In the genomic region with DNA sequence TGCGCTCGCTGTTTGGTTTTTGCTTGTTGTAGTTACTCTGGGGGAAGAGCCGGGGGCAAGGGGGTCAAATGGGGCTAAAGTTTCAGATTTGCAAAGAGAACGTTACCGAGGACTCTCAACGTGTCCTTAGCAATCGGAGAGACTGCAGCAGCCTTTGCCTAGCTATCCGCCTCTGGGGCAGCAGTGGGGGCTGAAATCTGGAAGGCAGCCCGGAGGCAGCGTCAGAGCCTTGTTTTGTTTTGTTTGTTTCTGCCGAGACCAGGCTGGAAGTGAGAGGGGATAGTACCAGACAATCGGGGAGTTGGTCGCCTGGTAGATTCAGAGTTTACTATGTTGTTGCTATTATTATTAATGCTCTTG, we compare ENCODE assay signal across 8 cellular contexts. TPM values are rescaled to one million over a fixed set of nuclear protein-coding genes. Genes with fewer than 3 reads are reported as not detected.
DNase-seq lines count a peak whose midpoint lies in the region; ATAC-seq and TF ChIP-seq lines count a peak whose summit lies in the region.

No MANE protein-coding gene starts in this region.

- H3K9ac ChIP-seq in subcutaneous abdominal adipose tissue (ENCODE audit: low read length in 5 of 5): peak overlapping the region in 2 of 5 donors; percentile 7 to 34

- H3K4me3 ChIP-seq in HFF-Myc (replicated peaks; ENCODE audit: low read depth, low read length) (peak overlapping the region; percentile 41), coronary artery (peak overlapping the region; percentile 64), kidney epithelial cell (ENCODE audit: low read depth, low read length) (peak overlapping the region; percentile 48), subcutaneous abdominal adipose tissue (ENCODE audit: low read depth in 1 of 5, low read length in 5 of 5) (peak overlapping the region; percentile 51 to 87 (median 69))

- H3K36me3 ChIP-seq in kidney epithelial cell (ENCODE audit: control insufficient read depth, insufficient read depth, low read length): no peaks in the 10 kb centered on the region
- H3K36me3 ChIP-seq in subcutaneous abdominal adipose tissue (ENCODE audit: control insufficient read depth in 5 of 5, insufficient read depth in 5 of 5, low read length in 5 of 5): no peaks in the 10 kb centered on the region

- no peaks in the 10 kb centered on the region for H3K9me3 ChIP-seq in subcutaneous abdominal adipose tissue (ENCODE audit: control insufficient read depth in 5 of 5, low read length in 5 of 5)

- DNase-seq in HFF-Myc (ENCODE audit: extremely low read depth, low read depth) (no peak), coronary artery (ENCODE audit: low spot score) (no peak), kidney epithelial cell (ENCODE audit: low read depth) (no peak), NCI-H2081 (lab: John Stamatoyannopoulos, UW) (no peak), RPMI8226 (no peak)
- no peak for DNase-seq in stimulated activated CD4-positive, alpha-beta T cell treated with anti-CD3 and anti-CD28 coated beads, Interleukin-12 subunit alpha, Interleukin-12 subunit beta, amount 100 ng/mL, for 4 hours

- TF ChIP-seq CTCF in HFF-Myc (IDR thresholded peaks at IDR 0.05; ENCODE audit: low read depth, low read length, missing control alignments) (no peak), coronary artery (IDR thresholded peaks at IDR 0.05) (no peak), kidney epithelial cell (IDR thresholded peaks at IDR 0.05; ENCODE audit: insufficient read depth, low read length, poor library complexity, severe bottlenecking) (no peak)

- no peak for ATAC-seq in GM19023 (IDR thresholded peaks at IDR 0.05; ENCODE audit: unreplicated experiment)

- H3K4me1 ChIP-seq in subcutaneous abdominal adipose tissue (ENCODE audit: control insufficient read depth in 5 of 5, insufficient read depth in 5 of 5, low read length in 5 of 5): peaks cover 0 to 42% (median 35%) of the 10 kb centered on the region in 5 donors

- H3K27me3 ChIP-seq in kidney epithelial cell (ENCODE audit: control insufficient read depth, insufficient read depth, low read length) (peaks cover 23% of the 10 kb centered on the region), subcutaneous abdominal adipose tissue (ENCODE audit: control insufficient read depth in 5 of 5, insufficient read depth in 4 of 5, low read length in 5 of 5) (peaks cover 0 to 11% (median 3%) of the 10 kb centered on the region in 5 donors)

- no peak overlapping the region for H3K27ac ChIP-seq in coronary artery
- H3K27ac ChIP-seq in subcutaneous abdominal adipose tissue (ENCODE audit: low read depth, low read length): no peak overlapping the region

RNA-seq across cellular contexts. Expression of a gene that starts 1.2 kb away (rescaled TPM):
- not detected in 2 replicates for total RNA-seq in kidney epithelial cell
